In genomic region chr10:19828278-19829049, GRCh38 we compare ENCODE assay signal across 14 cellular contexts. TPM values are rescaled to one million over a fixed set of nuclear protein-coding genes. Genes with fewer than 3 reads are reported as not detected.
DNase-seq lines count a peak whose midpoint lies in the region; ATAC-seq, FAIRE-seq and TF ChIP-seq lines count a peak whose summit lies in the region.
"Had no signal": no experiment of that assay in that cellular context is flagged by ENCODE, and none has a peak within 500 bp of the region (broad histone marks: within the 10 kb centered on the region; RNA-seq: fewer than 3 reads in every experiment).

No MANE protein-coding gene starts in this region.

- H3K27ac Mint-ChIP-seq in MCF 10A (ENCODE audit: low read depth, unreplicated experiment): peak overlapping the region; percentile 78
- H3K27ac Mint-ChIP-seq: activated naive CD4-positive, alpha-beta T cell treated with anti-CD3 and anti-CD28 coated beads, Interleukin-2, amount 10 ng/mL, durations not matched to agents 7 days and 5 days; naive thymus-derived CD4-positive, alpha-beta T cell had no signal

- WGBS in mammary epithelial cell (ENCODE audit: low coverage, missing lambda C conversion rate): 88% methylated on average over 3 of the region's 3 CpGs
- WGBS in pancreas, 2 donors: 67 to 75% methylated on average over 3 of the region's 3 CpGs

- ATAC-seq in left cardiac atrium (peak; percentile 38 to 48), pancreas (peak in 3 of 4 donors; percentile 17 to 55 (median 36)), HG03439 (IDR thresholded peaks at IDR 0.05; ENCODE audit: unreplicated experiment) (no peak), GM19455 (IDR thresholded peaks at IDR 0.05; ENCODE audit: unreplicated experiment) (no peak)
- ATAC-seq: naive thymus-derived CD4-positive, alpha-beta T cell had no signal

- H3K4me3 ChIP-seq in mammary epithelial cell (replicated peaks in 1 of 3; ENCODE audit: insufficient read depth in 1 of 3, low read depth in 2 of 3, low read length in 3 of 3) (no peak overlapping the region), pancreas (no peak overlapping the region)

- no peak for TF ChIP-seq CTCF in MCF 10A (IDR thresholded peaks at IDR 0.05; ENCODE audit: unreplicated experiment)
- TF ChIP-seq CTCF in mammary epithelial cell (conservative IDR thresholded peaks at IDR 0.05 in 1 of 2, IDR thresholded peaks at IDR 0.05 in 1 of 2; ENCODE audit: extremely low read depth in 1 of 2, insufficient read depth in 1 of 2, low read depth in 1 of 2, low read length in 2 of 2): no peak
- no peak for TF ChIP-seq CTCF in pancreas (IDR thresholded peaks at IDR 0.05)
- no peak for TF ChIP-seq CTCF in RWPE1 (conservative IDR thresholded peaks at IDR 0.05; ENCODE audit: low read depth)

- no peaks in the 10 kb centered on the region for H3K36me3 ChIP-seq in mammary epithelial cell (ENCODE audit: insufficient read depth, low read length)
- H3K36me3 ChIP-seq in pancreas: no peaks in the 10 kb centered on the region

- H3K4me2 ChIP-seq in mammary epithelial cell (ENCODE audit: insufficient read depth, low read depth, low read length): no peak overlapping the region

- H3K27me3 Mint-ChIP-seq in MCF 10A (ENCODE audit: insufficient read depth, unreplicated experiment): no peaks in the 10 kb centered on the region
- H3K27me3 Mint-ChIP-seq: activated naive CD4-positive, alpha-beta T cell treated with anti-CD3 and anti-CD28 coated beads, Interleukin-2, amount 10 ng/mL, durations not matched to agents 7 days and 5 days had no signal

- in situ Hi-C loops in mammary epithelial cell (cut with MboI; ENCODE audit: low sequenced_read_pairs in 2 of 2): no loop called here

- intact Hi-C loops in MCF 10A (cut with micrococcal nuclease): no loop called here
- intact Hi-C loops in mammary epithelial cell (cut with micrococcal nuclease): no loop called here
- intact Hi-C loops in left cardiac atrium (cut with DNase I): no loop called here
- intact Hi-C loops in pancreas (cut with DNase I): no loop called here

- no peaks in the 10 kb centered on the region for H3K9me3 ChIP-seq in mammary epithelial cell (replicated peaks; ENCODE audit: insufficient read depth, low read length)
- H3K9me3 ChIP-seq in pancreas: no peaks in the 10 kb centered on the region

- peaks cover 21% of the 10 kb centered on the region for H3K79me2 ChIP-seq in mammary epithelial cell (ENCODE audit: insufficient read depth, low read length)

- H3K9me3 Mint-ChIP-seq in MCF 10A (ENCODE audit: unreplicated experiment): no peaks in the 10 kb centered on the region
- H3K9me3 Mint-ChIP-seq: activated naive CD4-positive, alpha-beta T cell treated with anti-CD3 and anti-CD28 coated beads, Interleukin-2, amount 10 ng/mL, durations not matched to agents 7 days and 5 days had no signal

- peaks cover 6% of the 10 kb centered on the region for H3K36me3 Mint-ChIP-seq in MCF 10A (ENCODE audit: insufficient read depth, unreplicated experiment)
- H3K36me3 Mint-ChIP-seq: activated naive CD4-positive, alpha-beta T cell treated with anti-CD3 and anti-CD28 coated beads, Interleukin-2, amount 10 ng/mL, durations not matched to agents 7 days and 5 days; naive thymus-derived CD4-positive, alpha-beta T cell had no signal

- DNase-seq in MCF 10A (ENCODE audit: unreplicated experiment): peak; percentile 42
- no peak for DNase-seq in mammary epithelial cell
- DNase-seq in left cardiac atrium: no peak
- no peak for DNase-seq in pancreas
- no peak for DNase-seq in RWPE1 (ENCODE audit: low spot score)
- no peak for DNase-seq in stimulated activated CD4-positive, alpha-beta T cell treated with anti-CD3 and anti-CD28 coated beads, Interleukin-15, amount 100 ng/mL, for 24 hours
- DNase-seq: activated naive CD4-positive, alpha-beta T cell treated with anti-CD3 and anti-CD28 coated beads, Interleukin-2, amount 10 ng/mL, durations not matched to agents 7 days and 5 days; head of caudate nucleus; IMR-90; naive thymus-derived CD4-positive, alpha-beta T cell; NCI-H1930 had no signal

- dilution Hi-C loops in mammary epithelial cell (cut with HindIII; ENCODE audit: low sequenced_read_pairs): no loop called here

- H3K4me3 Mint-ChIP-seq in MCF 10A (ENCODE audit: unreplicated experiment): no peak overlapping the region
- H3K4me3 Mint-ChIP-seq: activated naive CD4-positive, alpha-beta T cell treated with anti-CD3 and anti-CD28 coated beads, Interleukin-2, amount 10 ng/mL, durations not matched to agents 7 days and 5 days; naive thymus-derived CD4-positive, alpha-beta T cell had no signal

- H3K27ac ChIP-seq in mammary epithelial cell (ENCODE audit: insufficient read depth, low read depth, low read length) (no peak overlapping the region), pancreas (no peak overlapping the region), RWPE1 (no peak overlapping the region)
- H3K27ac ChIP-seq: 22Rv1 had no signal

- H3K4me1 Mint-ChIP-seq in MCF 10A (ENCODE audit: insufficient read depth, unreplicated experiment): peaks cover 27% of the 10 kb centered on the region
- H3K4me1 Mint-ChIP-seq: activated naive CD4-positive, alpha-beta T cell treated with anti-CD3 and anti-CD28 coated beads, Interleukin-2, amount 10 ng/mL, durations not matched to agents 7 days and 5 days had no signal

- CTCF ChIA-PET in MCF 10A (lab: Yijun Ruan, JAX): interaction anchor here (0.6 to 2.3 kb wide), 4 partner anchors 10 to 940 kb away, joined by 3 to 16 read pairs (median 3); no protein-coding TSS in a partner anchor
- CTCF ChIA-PET in mammary epithelial cell (lab: Charles Lee; ENCODE audit: low non-redundant PET): no interaction called here
- CTCF ChIA-PET in RWPE1 (lab: Yijun Ruan, JAX): interaction anchor here (1.1 kb wide), 1 partner anchor 9 kb away, joined by 4 read pairs; no protein-coding TSS in a partner anchor

- H2AFZ ChIP-seq in mammary epithelial cell (ENCODE audit: low read depth, low read length): no peak overlapping the region

- POLR2A ChIA-PET in MCF 10A (lab: Yijun Ruan, JAX) (interaction anchor here (0.6 to 7.4 kb wide), 10 partner anchors 11 to 859 kb away, joined by 3 to 32 read pairs (median 8); partner anchors contain the start of gene PLXDC2), RWPE1 (lab: Yijun Ruan, JAX; ENCODE audit: low non-redundant PET) (no interaction called here)

- H3K4me1 ChIP-seq in mammary epithelial cell (ENCODE audit: insufficient read depth, low read length) (peaks cover 20% of the 10 kb centered on the region), pancreas (no peaks in the 10 kb centered on the region)

- H3K27me3 ChIP-seq in mammary epithelial cell (ENCODE audit: insufficient read depth, low read length): no peaks in the 10 kb centered on the region
- peaks cover 0 to 3% (median 0%) of the 10 kb centered on the region in 4 donors for H3K27me3 ChIP-seq in pancreas

- no peak overlapping the region for H3K9ac ChIP-seq in mammary epithelial cell (ENCODE audit: insufficient read depth, low read length)

- no TSS peak for BruUV-seq in MCF 10A (replicated peaks; lab: Mats Ljungman, UMichigan)
- no TSS peak for BruUV-seq in mammary epithelial cell (replicated peaks; lab: Mats Ljungman, UMichigan)

- no peak for FAIRE-seq in pancreas (lab: Jason Lieb, UNC)

- H4K20me1 ChIP-seq in mammary epithelial cell (ENCODE audit: insufficient read depth, low read length): no peaks in the 10 kb centered on the region

RNA-seq across cellular contexts. Expression of gene PLXDC2, which starts 12.2 kb away (rescaled TPM):
- total RNA-seq in MCF 10A (2022) (10.6 and 23.3 TPM in 2 replicates), mammary epithelial cell (100 to 1,000 TPM in 1 of 2 donors, 10 to 100 TPM in 1; 20.0 to 124 TPM), left cardiac atrium (10 to 100 TPM; 19.8 to 25.3 TPM), pancreas (10 to 100 TPM in 2 of 6 donors, 1 to 10 TPM in 4; 2.0 to 48.5 (median 6.8) TPM)
- polyA plus RNA-seq in mammary epithelial cell (13.0 TPM), pancreas (1 to 10 TPM; 1.5 TPM)
- polyA minus RNA-seq in mammary epithelial cell: 24.5 TPM
- polyA plus RNA-seq: naive thymus-derived CD4-positive, alpha-beta T cell had no signal

Comparison
In these comparisons a context has a peak if more than half of its experiments do, and no peak if none do; other contexts are left out.
1. ATAC-seq: peak in left cardiac atrium (2 of 2) and pancreas (3 of 4); none in HG03439 (single experiment) and GM19455 (single experiment).